ENCODE assay signal across 24 cellular contexts in the genomic region with DNA sequence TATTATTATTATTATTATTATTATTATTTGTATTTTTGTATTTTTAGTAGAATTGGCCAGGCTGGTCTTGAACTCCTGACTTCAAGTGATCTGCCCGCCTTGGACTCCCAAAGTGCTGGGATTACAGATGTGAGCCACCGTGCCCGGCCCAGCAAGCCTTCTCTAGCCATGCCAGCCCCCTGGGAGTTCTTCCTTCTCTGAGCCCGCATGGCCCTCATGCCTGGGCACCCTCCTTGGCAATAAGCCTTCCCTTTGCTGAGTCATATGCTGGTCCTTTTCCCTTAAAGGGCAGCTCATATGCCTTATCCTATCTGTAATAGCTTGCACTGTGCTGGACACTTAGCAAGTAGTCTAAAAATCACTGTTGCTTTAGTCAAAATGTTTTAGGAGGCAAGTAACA. TPM values are rescaled to one million over a fixed set of nuclear protein-coding genes. Genes with fewer than 3 reads are reported as not detected.
DNase-seq lines count a peak whose midpoint lies in the region; FAIRE-seq and TF ChIP-seq lines count a peak whose summit lies in the region.
"Had no signal": no experiment of that assay in that cellular context is flagged by ENCODE, and none has a peak within 500 bp of the region (broad histone marks: within the 10 kb centered on the region; RNA-seq: fewer than 3 reads in every experiment).

No MANE protein-coding gene starts in this region.

- H3K36me3 ChIP-seq in ACC112 (ENCODE audit: insufficient read depth, low read length), result no peaks in the 10 kb centered on the region
- no peaks in the 10 kb centered on the region for H3K36me3 ChIP-seq in bronchial epithelial cell (ENCODE audit: control insufficient read depth, insufficient read depth, low read length)
- H3K36me3 ChIP-seq: SJSA1, suprapubic skin had no signal

- no peak for TF ChIP-seq CTCF in bronchial epithelial cell (IDR thresholded peaks at IDR 0.05; ENCODE audit: insufficient read depth, low read length, severe bottlenecking)

- no peak overlapping the region for H2AFZ ChIP-seq in ACC112 (ENCODE audit: low read length, unreplicated experiment)

- H3K9me3 Mint-ChIP-seq in activated naive CD4-positive, alpha-beta T cell treated with anti-CD3 and anti-CD28 coated beads for 36 hours, result no peaks in the 10 kb centered on the region
- H3K9me3 Mint-ChIP-seq: activated CD4-positive, alpha-beta memory T cell treated with anti-CD3 and anti-CD28 coated beads, Interleukin-2, amount 10 ng/mL, durations not matched to agents 7 days and 5 days; central memory CD8-positive, alpha-beta T cell had no signal

- H3K27ac Mint-ChIP-seq in activated naive CD4-positive, alpha-beta T cell treated with anti-CD3 and anti-CD28 coated beads for 36 hours, result no peak overlapping the region
- H3K27ac Mint-ChIP-seq: activated CD4-positive, alpha-beta memory T cell treated with anti-CD3 and anti-CD28 coated beads, Interleukin-2, amount 10 ng/mL, durations not matched to agents 7 days and 5 days; CD14-positive monocyte had no signal

- H3K36me3 Mint-ChIP-seq in activated naive CD4-positive, alpha-beta T cell treated with anti-CD3 and anti-CD28 coated beads for 36 hours (ENCODE audit: low read depth), result no peaks in the 10 kb centered on the region
- H3K36me3 Mint-ChIP-seq: CD14-positive monocyte had no signal

- DNase-seq in M059J (ENCODE audit: low read depth) (peak; percentile 58), bronchial epithelial cell (ENCODE audit: low read depth) (peak; percentile 64), kidney tubule cell (ENCODE audit: low spot score) (peak; percentile 47), NAMALWA (ENCODE audit: low spot score) (no peak)
- DNase-seq in activated naive CD4-positive, alpha-beta T cell treated with anti-CD3 and anti-CD28 coated beads for 36 hours, result no peak
- no peak for DNase-seq in activated CD4-positive, alpha-beta T cell treated with anti-CD3 and anti-CD28 coated beads for 48 hours
- no peak for DNase-seq in activated CD4-positive, CD25-positive, alpha-beta regulatory T cell (lab: John Stamatoyannopoulos, UW)
- DNase-seq: activated CD4-positive, alpha-beta memory T cell treated with anti-CD3 and anti-CD28 coated beads, Interleukin-2, amount 10 ng/mL, durations not matched to agents 7 days and 5 days; activated gamma-delta T cell treated with Interleukin-2 at 50 U/mL for 16 hours; activated T-cell treated with anti-CD3 and anti-CD28 coated beads for 4 hours; effector CD4-positive, alpha-beta T cell; GDM1; KBM-7; NCI-H1048; NCI-H1930; NCI-H2227 treated with DMSO at 0.1 percent for 48 hours; right cardiac atrium had no signal

- intact Hi-C loops in activated naive CD4-positive, alpha-beta T cell treated with anti-CD3 and anti-CD28 coated beads for 36 hours (cut with micrococcal nuclease), result no loop called here

- no peaks in the 10 kb centered on the region for H3K4me1 Mint-ChIP-seq in activated naive CD4-positive, alpha-beta T cell treated with anti-CD3 and anti-CD28 coated beads for 36 hours (ENCODE audit: low read depth)
- H3K4me1 Mint-ChIP-seq: activated CD4-positive, alpha-beta memory T cell treated with anti-CD3 and anti-CD28 coated beads, Interleukin-2, amount 10 ng/mL, durations not matched to agents 7 days and 5 days; CD14-positive monocyte; central memory CD8-positive, alpha-beta T cell had no signal

- peak overlapping the region; percentile 10; the same call in 1 of the 2 replicates for H3K27ac ChIP-seq in ACC112 (ENCODE audit: low read depth, low read length)
- H3K27ac ChIP-seq: SJSA1, suprapubic skin had no signal

- H3K27me3 ChIP-seq in ACC112 (ENCODE audit: insufficient read depth, low read length) (no peaks in the 10 kb centered on the region), bronchial epithelial cell (ENCODE audit: control insufficient read depth, insufficient read depth, low read length) (no peaks in the 10 kb centered on the region)
- H3K27me3 ChIP-seq: suprapubic skin had no signal

- H3K4me3 Mint-ChIP-seq in activated naive CD4-positive, alpha-beta T cell treated with anti-CD3 and anti-CD28 coated beads for 36 hours, result no peak overlapping the region
- H3K4me3 Mint-ChIP-seq: activated CD4-positive, alpha-beta memory T cell treated with anti-CD3 and anti-CD28 coated beads, Interleukin-2, amount 10 ng/mL, durations not matched to agents 7 days and 5 days; CD14-positive monocyte; central memory CD8-positive, alpha-beta T cell had no signal

- FAIRE-seq in bronchial epithelial cell (lab: Jason Lieb, UNC), result no peak
- FAIRE-seq: GM19239 had no signal

- H3K4me3 ChIP-seq in ACC112 (ENCODE audit: low read depth, low read length) (no peak overlapping the region), bronchial epithelial cell (ENCODE audit: low read depth, low read length) (no peak overlapping the region)
- H3K4me3 ChIP-seq: SJSA1, suprapubic skin had no signal

- CTCF ChIA-PET in activated naive CD4-positive, alpha-beta T cell treated with anti-CD3 and anti-CD28 coated beads for 36 hours (lab: Charles Lee), result no interaction called here

- no peaks in the 10 kb centered on the region for H3K79me2 ChIP-seq in ACC112 (ENCODE audit: control insufficient read depth, insufficient read depth, low read length, unreplicated experiment)

- H3K4me1 ChIP-seq in ACC112 (ENCODE audit: control insufficient read depth, insufficient read depth, low read length, unreplicated experiment), result peaks cover 16% of the 10 kb centered on the region
- H3K4me1 ChIP-seq: SJSA1 had no signal

- H3K27me3 Mint-ChIP-seq in activated naive CD4-positive, alpha-beta T cell treated with anti-CD3 and anti-CD28 coated beads for 36 hours (ENCODE audit: low read depth), result no peaks in the 10 kb centered on the region
- H3K27me3 Mint-ChIP-seq: activated CD4-positive, alpha-beta memory T cell treated with anti-CD3 and anti-CD28 coated beads, Interleukin-2, amount 10 ng/mL, durations not matched to agents 7 days and 5 days; central memory CD8-positive, alpha-beta T cell had no signal

RNA-seq across cellular contexts. Expression of gene NBL1, which starts 8.5 kb away (rescaled TPM):
- total RNA-seq in M059J (2014; rRNA removed; shearing (Covaris generic)), result 30.7 and 36.9 TPM in 2 replicates
- total RNA-seq in bronchial epithelial cell, result 55.3 and 108 TPM in 2 replicates
- 10 to 100 TPM; 12.2 to 15.2 TPM for total RNA-seq in activated naive CD4-positive, alpha-beta T cell treated with anti-CD3 and anti-CD28 coated beads for 36 hours

RNA-seq across cellular contexts. Expression of gene HTR6, which starts 29.0 kb away (rescaled TPM):
- total RNA-seq in M059J (2014; rRNA removed; shearing (Covaris generic)), result not detected in 2 replicates
- not detected in 2 replicates for total RNA-seq in bronchial epithelial cell
- under 1 TPM; 0.19 to 0.37 TPM for total RNA-seq in activated naive CD4-positive, alpha-beta T cell treated with anti-CD3 and anti-CD28 coated beads for 36 hours
- total RNA-seq: activated CD4-positive, alpha-beta memory T cell treated with anti-CD3 and anti-CD28 coated beads, Interleukin-2, amount 10 ng/mL, durations not matched to agents 7 days and 5 days; right cardiac atrium; SJSA1; T-helper 2 cell treated with Interferon-gamma antibody and Interleukin-4, amounts not matched to agents 100 ng/mL and 5 ng/mL, for 36 hours had no signal

Comparison
In these comparisons a context has a peak if more than half of its experiments do, and no peak if none do; other contexts are left out.
1. DNase-seq: peak in M059J (single experiment), bronchial epithelial cell (single experiment) and kidney tubule cell (single experiment); none in activated naive CD4-positive, alpha-beta T cell treated with anti-CD3 and anti-CD28 coated beads for 36 hours (single experiment), NAMALWA (single experiment), activated CD4-positive, alpha-beta T cell treated with anti-CD3 and anti-CD28 coated beads for 48 hours (single experiment) and activated CD4-positive, CD25-positive, alpha-beta regulatory T cell (0 of 4).